8 cellular contexts compared by ENCODE assay signal in the genomic region with DNA sequence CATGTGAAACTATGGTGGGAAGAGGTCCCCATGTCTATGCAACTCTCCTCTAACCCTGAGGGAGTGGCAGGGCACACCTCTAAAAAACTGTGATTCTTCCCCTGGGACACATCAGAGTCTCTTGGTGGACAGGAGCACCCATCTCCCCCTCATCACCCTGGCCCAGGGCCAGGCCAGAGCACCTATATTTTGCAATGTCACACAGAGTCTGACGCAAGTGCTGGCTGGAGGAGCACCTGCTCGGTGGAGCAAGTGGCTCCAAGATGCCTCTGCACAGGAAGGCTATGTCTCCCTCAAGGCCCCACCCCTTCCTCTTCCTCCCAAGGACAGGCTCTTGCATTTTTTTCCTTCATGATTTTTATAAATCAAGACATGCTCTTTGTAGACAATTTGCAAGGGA. TPM values are rescaled to one million over a fixed set of nuclear protein-coding genes. Genes with fewer than 3 reads are reported as not detected.
DNase-seq lines count a peak whose midpoint lies in the region; ATAC-seq, FAIRE-seq and TF ChIP-seq lines count a peak whose summit lies in the region.

No MANE protein-coding gene starts in this region.

- peak overlapping the region; percentile 47 for H3K4me3 Mint-ChIP-seq in activated CD4-positive, alpha-beta T cell treated with anti-CD3 and anti-CD28 coated beads, Interleukin-2, amount 10 ng/mL, durations not matched to agents 7 days and 5 days
- peak overlapping the region; percentile 67 for H3K4me3 Mint-ChIP-seq in activated naive CD8-positive, alpha-beta T cell treated with anti-CD3 and anti-CD28 coated beads, Interleukin-2, amount 10 ng/mL, durations not matched to agents 7 days and 5 days
- peak overlapping the region; percentile 56 for H3K4me3 Mint-ChIP-seq in stimulated activated memory B cell treated with anti-CD40 and anti-IgM and Interleukin-4, amounts not matched to agents 10 μg/mL and 1 μg/mL and 100 μg/mL, for 72 hours

- CTCF ChIA-PET in activated CD4-positive, alpha-beta T cell treated with anti-CD3 and anti-CD28 coated beads, Interleukin-2, amount 10 ng/mL, durations not matched to agents 7 days and 5 days (lab: Charles Lee), result no interaction called here

- peak; percentile 25 for ATAC-seq in HG03097 (IDR thresholded peaks at IDR 0.05; ENCODE audit: low FRiP score, unreplicated experiment)
- ATAC-seq in activated naive CD8-positive, alpha-beta T cell treated with anti-CD3 and anti-CD28 coated beads, Interleukin-2, amount 10 ng/mL, durations not matched to agents 7 days and 5 days (ENCODE audit: low read depth), result peak; percentile 55
- ATAC-seq in stimulated activated memory B cell treated with anti-CD40 and anti-IgM and Interleukin-4, amounts not matched to agents 10 μg/mL and 1 μg/mL and 100 μg/mL, for 72 hours, result peak; percentile 71
- no peak for ATAC-seq in HG03439 (IDR thresholded peaks at IDR 0.05; ENCODE audit: unreplicated experiment)

- H3K4me1 Mint-ChIP-seq in activated CD4-positive, alpha-beta T cell treated with anti-CD3 and anti-CD28 coated beads, Interleukin-2, amount 10 ng/mL, durations not matched to agents 7 days and 5 days, result peaks cover 66% of the 10 kb centered on the region
- peaks cover 50% of the 10 kb centered on the region for H3K4me1 Mint-ChIP-seq in activated naive CD8-positive, alpha-beta T cell treated with anti-CD3 and anti-CD28 coated beads, Interleukin-2, amount 10 ng/mL, durations not matched to agents 7 days and 5 days
- H3K4me1 Mint-ChIP-seq in stimulated activated memory B cell treated with anti-CD40 and anti-IgM and Interleukin-4, amounts not matched to agents 10 μg/mL and 1 μg/mL and 100 μg/mL, for 72 hours, result peaks cover 85% of the 10 kb centered on the region

- H3K27ac Mint-ChIP-seq in activated CD4-positive, alpha-beta T cell treated with anti-CD3 and anti-CD28 coated beads, Interleukin-2, amount 10 ng/mL, durations not matched to agents 7 days and 5 days, result peak overlapping the region; percentile 88
- H3K27ac Mint-ChIP-seq in activated naive CD8-positive, alpha-beta T cell treated with anti-CD3 and anti-CD28 coated beads, Interleukin-2, amount 10 ng/mL, durations not matched to agents 7 days and 5 days, result peak overlapping the region; percentile 87
- peak overlapping the region; percentile 96 for H3K27ac Mint-ChIP-seq in stimulated activated memory B cell treated with anti-CD40 and anti-IgM and Interleukin-4, amounts not matched to agents 10 μg/mL and 1 μg/mL and 100 μg/mL, for 72 hours

- POLR2A ChIA-PET in activated CD4-positive, alpha-beta T cell treated with anti-CD3 and anti-CD28 coated beads, Interleukin-2, amount 10 ng/mL, durations not matched to agents 7 days and 5 days (lab: Charles Lee), result no interaction called here
- POLR2A ChIA-PET in activated naive CD8-positive, alpha-beta T cell treated with anti-CD3 and anti-CD28 coated beads, Interleukin-2, amount 10 ng/mL, durations not matched to agents 7 days and 5 days (lab: Charles Lee), result no interaction called here

- no peaks in the 10 kb centered on the region for H3K27me3 Mint-ChIP-seq in activated CD4-positive, alpha-beta T cell treated with anti-CD3 and anti-CD28 coated beads, Interleukin-2, amount 10 ng/mL, durations not matched to agents 7 days and 5 days
- no peaks in the 10 kb centered on the region for H3K27me3 Mint-ChIP-seq in activated naive CD8-positive, alpha-beta T cell treated with anti-CD3 and anti-CD28 coated beads, Interleukin-2, amount 10 ng/mL, durations not matched to agents 7 days and 5 days
- H3K27me3 Mint-ChIP-seq in stimulated activated memory B cell treated with anti-CD40 and anti-IgM and Interleukin-4, amounts not matched to agents 10 μg/mL and 1 μg/mL and 100 μg/mL, for 72 hours, result no peaks in the 10 kb centered on the region

- no peak for FAIRE-seq in H54 (lab: Jason Lieb, UNC)

- no peaks in the 10 kb centered on the region for H3K9me3 Mint-ChIP-seq in activated CD4-positive, alpha-beta T cell treated with anti-CD3 and anti-CD28 coated beads, Interleukin-2, amount 10 ng/mL, durations not matched to agents 7 days and 5 days
- no peaks in the 10 kb centered on the region for H3K9me3 Mint-ChIP-seq in activated naive CD8-positive, alpha-beta T cell treated with anti-CD3 and anti-CD28 coated beads, Interleukin-2, amount 10 ng/mL, durations not matched to agents 7 days and 5 days
- no peaks in the 10 kb centered on the region for H3K9me3 Mint-ChIP-seq in stimulated activated memory B cell treated with anti-CD40 and anti-IgM and Interleukin-4, amounts not matched to agents 10 μg/mL and 1 μg/mL and 100 μg/mL, for 72 hours

- no peak for TF ChIP-seq POLR2A in H54 (IDR thresholded peaks at IDR 0.05; ENCODE audit: low read depth, low read length)

- H3K36me3 Mint-ChIP-seq in activated CD4-positive, alpha-beta T cell treated with anti-CD3 and anti-CD28 coated beads, Interleukin-2, amount 10 ng/mL, durations not matched to agents 7 days and 5 days (ENCODE audit: low read depth), result peaks cover 75% of the 10 kb centered on the region
- peaks cover 29% of the 10 kb centered on the region for H3K36me3 Mint-ChIP-seq in activated naive CD8-positive, alpha-beta T cell treated with anti-CD3 and anti-CD28 coated beads, Interleukin-2, amount 10 ng/mL, durations not matched to agents 7 days and 5 days
- H3K36me3 Mint-ChIP-seq in stimulated activated memory B cell treated with anti-CD40 and anti-IgM and Interleukin-4, amounts not matched to agents 10 μg/mL and 1 μg/mL and 100 μg/mL, for 72 hours, result peaks cover 63% of the 10 kb centered on the region

- no peak for DNase-seq in activated CD4-positive, alpha-beta T cell treated with anti-CD3 and anti-CD28 coated beads, Interleukin-2, amount 10 ng/mL, durations not matched to agents 7 days and 5 days
- no peak for DNase-seq in activated CD4-positive, alpha-beta T cell treated with anti-CD3 and anti-CD28 coated beads for 48 hours
- DNase-seq in activated naive CD8-positive, alpha-beta T cell treated with anti-CD3 and anti-CD28 coated beads, Interleukin-2, amount 10 ng/mL, durations not matched to agents 7 days and 5 days, result peak; percentile 34
- DNase-seq in H54 (ENCODE audit: insufficient read length, low spot score) (no peak), 8988T (no peak)

RNA-seq across cellular contexts. Expression of a gene that starts 13.3 kb away (rescaled TPM):
- total RNA-seq in activated CD4-positive, alpha-beta T cell treated with anti-CD3 and anti-CD28 coated beads, Interleukin-2, amount 10 ng/mL, durations not matched to agents 7 days and 5 days, result 10 to 100 TPM; 21.7 to 23.4 TPM
- total RNA-seq in activated naive CD8-positive, alpha-beta T cell treated with anti-CD3 and anti-CD28 coated beads, Interleukin-2, amount 10 ng/mL, durations not matched to agents 7 days and 5 days, result 10 to 100 TPM; 30.1 to 31.8 TPM
